ENCODE assay signal across 9 cellular contexts in genomic region chr11:111936045-111936400, GRCh38. TPM values are rescaled to one million over a fixed set of nuclear protein-coding genes. Genes with fewer than 3 reads are reported as not detected.
DNase-seq lines count a peak whose midpoint lies in the region; ATAC-seq and TF ChIP-seq lines count a peak whose summit lies in the region.
"Had no signal": no experiment of that assay in that cellular context is flagged by ENCODE, and none has a peak within 500 bp of the region (broad histone marks: within the 10 kb centered on the region; RNA-seq: fewer than 3 reads in every experiment).

No MANE protein-coding gene starts in this region.

- H3K27ac ChIP-seq in heart left ventricle (peak overlapping the region in 10 of 12 donors; percentile 44 to 86 (median 70)), angular gyrus (ENCODE audit: low read depth, low read length) (peak overlapping the region; percentile 88), upper lobe of right lung (peak overlapping the region; percentile 55)
- no peak overlapping the region for H3K27ac ChIP-seq in effector memory CD4-positive, alpha-beta T cell (ENCODE audit: insufficient read depth, low read length, poor library complexity, severe bottlenecking)
- H3K27ac ChIP-seq: epithelial cell of prostate had no signal

- TF ChIP-seq CTCF in heart left ventricle (IDR thresholded peaks at IDR 0.05) (no peak), upper lobe of right lung (IDR thresholded peaks at IDR 0.05) (no peak)

- intact Hi-C loops in heart left ventricle (cut with DNase I) (loop anchor here in 8 of 10 donors (5.0 to 10.0 kb wide), 4 partner anchors 41 to 349 kb away; partner anchors contain the start of genes NKAPD1 (in 1 of the 8), PIH1D2 (in 1 of the 8), SDHD (in 1 of the 8) and TIMM8B (in 1 of the 8)), cardiac septum (cut with DNase I) (no loop called here), upper lobe of right lung (cut with DNase I) (no loop called here)

- ATAC-seq in heart left ventricle, result no peak
- no peak for ATAC-seq in upper lobe of right lung

- H3K9me3 ChIP-seq in heart left ventricle (no peaks in the 10 kb centered on the region), mucosa of stomach (ENCODE audit: control insufficient read depth, low read length) (no peaks in the 10 kb centered on the region), upper lobe of right lung (no peaks in the 10 kb centered on the region)
- H3K9me3 ChIP-seq in effector memory CD4-positive, alpha-beta T cell (ENCODE audit: control insufficient read depth, low read length), result no peaks in the 10 kb centered on the region

- no peak for TF ChIP-seq POLR2A in heart left ventricle (IDR thresholded peaks at IDR 0.05)

- H3K27me3 ChIP-seq in heart left ventricle, result no peaks in the 10 kb centered on the region
- no peaks in the 10 kb centered on the region for H3K27me3 ChIP-seq in mucosa of stomach (ENCODE audit: control insufficient read depth, insufficient read depth, low read length)
- H3K27me3 ChIP-seq in upper lobe of right lung, result no peaks in the 10 kb centered on the region
- H3K27me3 ChIP-seq in effector memory CD4-positive, alpha-beta T cell (replicated peaks; ENCODE audit: control insufficient read depth, insufficient read depth, low read length, poor library complexity, severe bottlenecking), result no peaks in the 10 kb centered on the region

- DNase-seq in heart left ventricle (no peak), cardiac septum (ENCODE audit: low spot score) (no peak), upper lobe of right lung (no peak), AML-193 (lab: John Stamatoyannopoulos, UW) (no peak), SKM-1 treated with dmso at 0.1 percent for 144 hours (lab: John Stamatoyannopoulos, UW; ENCODE audit: unreplicated experiment) (no peak)
- no peak for DNase-seq in effector memory CD4-positive, alpha-beta T cell

- H3K9ac ChIP-seq in mucosa of stomach (ENCODE audit: low read length), result peak overlapping the region; percentile 18

- peak overlapping the region in 5 of 12 donors; percentile 63 to 73 (median 72) for H3K4me3 ChIP-seq in heart left ventricle
- no peak overlapping the region for H3K4me3 ChIP-seq in mucosa of stomach (ENCODE audit: low read length)
- H3K4me3 ChIP-seq in upper lobe of right lung, result peak overlapping the region; percentile 71
- no peak overlapping the region for H3K4me3 ChIP-seq in effector memory CD4-positive, alpha-beta T cell (ENCODE audit: insufficient read depth, low read depth, low read length, poor library complexity, severe bottlenecking)

- peaks cover 0 to 59% (median 36%) of the 10 kb centered on the region in 12 donors for H3K4me1 ChIP-seq in heart left ventricle
- H3K4me1 ChIP-seq in mucosa of stomach (ENCODE audit: control insufficient read depth, insufficient read depth, low read length), result peaks cover 9% of the 10 kb centered on the region
- H3K4me1 ChIP-seq in upper lobe of right lung, result peaks cover 34% of the 10 kb centered on the region
- H3K4me1 ChIP-seq in effector memory CD4-positive, alpha-beta T cell (ENCODE audit: control insufficient read depth, insufficient read depth, low read length, poor library complexity, severe bottlenecking), result peaks cover 30% of the 10 kb centered on the region

- 29 to 52% (median 43%) methylated on average over 3 of the region's 3 CpGs for WGBS in heart left ventricle, 4 donors

- H3K36me3 ChIP-seq in heart left ventricle (no peaks in the 10 kb centered on the region), mucosa of stomach (ENCODE audit: control insufficient read depth, insufficient read depth, low read length) (no peaks in the 10 kb centered on the region), upper lobe of right lung (no peaks in the 10 kb centered on the region)
- H3K36me3 ChIP-seq in effector memory CD4-positive, alpha-beta T cell (ENCODE audit: control insufficient read depth, insufficient read depth, low read length), result no peaks in the 10 kb centered on the region

RNA-seq across cellular contexts. Expression of gene DIXDC1, which starts 1.1 kb away (rescaled TPM):
- total RNA-seq in heart left ventricle (10 to 100 TPM; 15.0 to 34.9 (median 20.5) TPM), cardiac septum (29.0 TPM), upper lobe of right lung (15.2 TPM)
- 10 to 100 TPM in 1 of 2 donors, 1 to 10 TPM in 1; 3.9 to 10.6 TPM for polyA plus RNA-seq in heart left ventricle

RNA-seq across cellular contexts. Expression of gene C11orf52, which starts 17.3 kb away (rescaled TPM):
- 1 to 10 TPM in 8 of 9 donors, under 1 TPM in 1; 0.79 to 8.3 (median 2.0) TPM for total RNA-seq in heart left ventricle
- polyA plus RNA-seq in heart left ventricle, result 1 to 10 TPM; 2.3 to 2.9 TPM
- 2.6 TPM for total RNA-seq in cardiac septum
- total RNA-seq in upper lobe of right lung, result 9.8 TPM

RNA-seq across cellular contexts. Expression of gene HSPB2, which starts 23.5 kb away (rescaled TPM):
- total RNA-seq in heart left ventricle, result 10 to 100 TPM in 7 of 9 donors, 1 to 10 TPM in 2; 5.5 to 66.7 (median 20.9) TPM
- 10 to 100 TPM; 59.8 to 67.9 TPM for polyA plus RNA-seq in heart left ventricle
- 59.9 TPM for total RNA-seq in cardiac septum
- total RNA-seq in upper lobe of right lung, result 9.2 TPM

RNA-seq across cellular contexts. Expression of gene CRYAB, which starts 24.5 kb away (rescaled TPM):
- total RNA-seq in heart left ventricle (over 10,000 TPM in 2 of 9 donors, 1,000 to 10,000 TPM in 7; 4,504 to 20,720 (median 7,991) TPM), cardiac septum (8,606 TPM), upper lobe of right lung (113 TPM)
- over 10,000 TPM; 11,485 to 15,236 TPM for polyA plus RNA-seq in heart left ventricle

RNA-seq across cellular contexts. Expression of gene CFAP68, which starts 56.7 kb away (rescaled TPM):
- 10 to 100 TPM; 11.9 to 38.7 (median 31.8) TPM for total RNA-seq in heart left ventricle
- polyA plus RNA-seq in heart left ventricle, result 10 to 100 TPM; 12.9 to 39.5 TPM
- 27.8 TPM for total RNA-seq in cardiac septum
- 20.0 TPM for total RNA-seq in upper lobe of right lung

Comparison
In these comparisons a context has a peak if more than half of its experiments do, and no peak if none do; other contexts are left out.
1. intact Hi-C loops: an anchor here in heart left ventricle (5.0 to 10.0 kb wide); none called in cardiac septum and upper lobe of right lung.